Comparison of ENCODE assay signal across 11 cellular contexts in the genomic region with DNA sequence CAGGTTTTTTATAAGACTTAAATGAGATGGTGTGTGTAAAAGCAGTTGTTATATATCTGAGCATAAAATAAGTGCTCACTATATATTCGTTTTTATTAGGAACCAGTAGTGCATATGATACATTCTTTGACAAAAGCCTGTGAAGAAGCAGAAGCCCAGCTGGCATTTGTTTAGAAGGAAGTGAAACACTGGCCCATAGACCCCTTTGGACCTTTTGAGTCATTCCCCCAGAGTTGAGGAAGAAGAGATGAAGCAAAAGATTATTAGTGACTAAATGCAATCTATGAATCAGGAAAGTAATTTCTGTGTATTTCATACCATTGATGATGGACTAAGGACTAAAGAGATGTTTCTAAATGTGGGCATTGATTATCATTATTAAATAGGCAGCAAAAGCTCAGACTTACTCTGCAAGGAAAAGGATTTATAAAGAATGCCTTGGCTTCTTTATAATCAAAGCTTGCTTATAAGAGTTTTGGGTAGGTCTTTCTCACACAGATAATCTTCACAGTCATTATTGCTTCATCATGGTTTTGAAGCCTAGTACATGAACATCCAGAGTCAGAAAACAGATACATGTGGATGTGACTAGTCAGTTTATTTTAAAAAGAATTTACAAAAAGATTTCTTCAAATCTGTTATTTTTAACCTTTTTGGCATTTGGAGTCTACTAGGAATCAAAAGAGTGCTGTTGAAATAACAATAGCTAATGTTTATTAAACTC. TPM values are rescaled to one million over a fixed set of nuclear protein-coding genes. Genes with fewer than 3 reads are reported as not detected.
A peak's percentile ranks its signal among the peaks of the same experiment; 100 is the strongest.
DNase-seq lines count a peak whose midpoint lies in the region; ATAC-seq, FAIRE-seq and TF ChIP-seq lines count a peak whose summit lies in the region.
"Had no signal": no experiment of that assay in that cellular context is flagged by ENCODE, and none has a peak within 500 bp of the region (broad histone marks: within the 10 kb centered on the region; RNA-seq: fewer than 3 reads in every experiment).

No MANE protein-coding gene starts in this region.

- H3K36me3 Mint-ChIP-seq in endothelial cell (ENCODE audit: low read depth, unreplicated experiment) = no peaks in the 10 kb centered on the region
- H3K36me3 Mint-ChIP-seq: brain had no signal

- no peak overlapping the region for H3K4me3 Mint-ChIP-seq in endothelial cell (ENCODE audit: unreplicated experiment)

- no peak for FAIRE-seq in urothelium cell line (lab: Jason Lieb, UNC)

- H3K4me1 Mint-ChIP-seq in endothelial cell (ENCODE audit: unreplicated experiment) = peaks cover 20% of the 10 kb centered on the region

- peak; percentile 14 for DNase-seq in fibroblast of mammary gland (ENCODE audit: low read depth)
- DNase-seq in endothelial cell (ENCODE audit: low spot score) = no peak
- no peak for DNase-seq in urothelium cell line (ENCODE audit: low spot score)
- no peak for DNase-seq in NCI-H1436 treated with DMSO at 0.1 percent for 48 hours (lab: John Stamatoyannopoulos, UW)
- DNase-seq in NCI-H1417 treated with DMSO at 0.1 percent for 48 hours (lab: John Stamatoyannopoulos, UW) = no peak
- DNase-seq: activated CD8-positive, alpha-beta memory T cell treated with anti-CD3 and anti-CD28 coated beads for 24 hours; left lung had no signal

- H3K4me3 ChIP-seq in fibroblast of mammary gland (ENCODE audit: control insufficient read depth, low read depth, low read length) = no peak overlapping the region
- H3K4me3 ChIP-seq: left lung had no signal

- H3K9me3 Mint-ChIP-seq in endothelial cell (ENCODE audit: unreplicated experiment) = no peaks in the 10 kb centered on the region
- H3K9me3 Mint-ChIP-seq: brain had no signal

- no peak for TF ChIP-seq CTCF in fibroblast of mammary gland (conservative IDR thresholded peaks at IDR 0.05; ENCODE audit: control insufficient read depth, insufficient read depth, low read depth, low read length)
- TF ChIP-seq CTCF in endothelial cell (IDR thresholded peaks at IDR 0.05; ENCODE audit: unreplicated experiment) = no peak

- no peak overlapping the region for H3K27ac Mint-ChIP-seq in endothelial cell (ENCODE audit: unreplicated experiment)
- H3K27ac Mint-ChIP-seq: brain had no signal

- ATAC-seq in GM18517 (IDR thresholded peaks at IDR 0.05; ENCODE audit: unreplicated experiment) (peak; percentile 65), GM21717 (IDR thresholded peaks at IDR 0.05; ENCODE audit: unreplicated experiment) (peak; percentile 31), HG03378 (IDR thresholded peaks at IDR 0.05; ENCODE audit: unreplicated experiment) (peak; percentile 65)
- ATAC-seq: left lung had no signal

- H3K27me3 Mint-ChIP-seq in endothelial cell (ENCODE audit: unreplicated experiment) = no peaks in the 10 kb centered on the region
- H3K27me3 Mint-ChIP-seq: brain had no signal

RNA-seq across cellular contexts. Expression of a gene that starts 16.9 kb away (rescaled TPM):
- total RNA-seq in endothelial cell (ENCODE audit: unreplicated experiment) = 30.7 TPM
